ENCODE assay signal across 10 cellular contexts in genomic region chr11:18267335-18268133, GRCh38. TPM values are rescaled to one million over a fixed set of nuclear protein-coding genes. Genes with fewer than 3 reads are reported as not detected.
DNase-seq lines count a peak whose midpoint lies in the region; ATAC-seq and TF ChIP-seq lines count a peak whose summit lies in the region.
"Not testable (repeated sequence)": the region's sequence is repeated elsewhere in the genome, so short reads cannot be mapped to it uniquely, and the experiment has no call there.
"Had no signal": no experiment of that assay in that cellular context is flagged by ENCODE, and none has a peak within 500 bp of the region (broad histone marks: within the 10 kb centered on the region; RNA-seq: fewer than 3 reads in every experiment).

No MANE protein-coding gene starts in this region.

- H3K27me3 ChIP-seq in CD4-positive, CD25-positive, alpha-beta regulatory T cell (ENCODE audit: control insufficient read depth, insufficient read depth, low read length); MM.1S (replicated peaks; ENCODE audit: insufficient read depth, low read length); right lobe of liver: not testable (repeated sequence)

- H3K4me3 Mint-ChIP-seq in CD4-positive, CD25-positive, alpha-beta regulatory T cell = peak overlapping the region in 1 of 4 donors; percentile 24
- peak overlapping the region in 1 of 2 donors; percentile 49 for H3K4me3 Mint-ChIP-seq in activated T-cell treated with anti-CD3 and anti-CD28 coated beads, Interleukin-2, amount 50 U/mL, for 72 hours

- peaks cover 10% of the 10 kb centered on the region for H3K36me3 Mint-ChIP-seq in CD4-positive, CD25-positive, alpha-beta regulatory T cell
- not testable (repeated sequence) for H3K36me3 Mint-ChIP-seq in activated T-cell treated with anti-CD3 and anti-CD28 coated beads, Interleukin-2, amount 50 U/mL, for 72 hours (ENCODE audit: insufficient read depth in 2 of 2)

- not testable (repeated sequence) for H3K9me3 Mint-ChIP-seq in CD4-positive, CD25-positive, alpha-beta regulatory T cell; activated T-cell treated with anti-CD3 and anti-CD28 coated beads, Interleukin-2, amount 50 U/mL, for 72 hours

- not testable (repeated sequence) for H3K4me1 ChIP-seq in CD4-positive, CD25-positive, alpha-beta regulatory T cell (ENCODE audit: control insufficient read depth, insufficient read depth, low read length, poor library complexity, severe bottlenecking); MM.1S (ENCODE audit: low read length)
- H3K4me1 ChIP-seq in right lobe of liver = peaks cover 0 to 31% (median 7%) of the 10 kb centered on the region in 4 donors

- peak overlapping the region; percentile 45 for H3K4me2 ChIP-seq in MM.1S (ENCODE audit: low read depth, low read length)

- not testable (repeated sequence) for H3K9me3 ChIP-seq in CD4-positive, CD25-positive, alpha-beta regulatory T cell (ENCODE audit: control insufficient read depth in 2 of 2, low read length in 2 of 2); MM.1S (replicated peaks; ENCODE audit: insufficient read depth, low read length); right lobe of liver

- 24% methylated on average over 2 of the region's 10 CpGs for WGBS in right lobe of liver (ENCODE audit: insufficient coverage, low coverage, low lambda C conversion rate, missing lambda C conversion rate)

- H3K9me2 ChIP-seq in MM.1S (replicated peaks; ENCODE audit: insufficient read depth, low read length) = not testable (repeated sequence)

- H3K79me2 ChIP-seq in MM.1S (ENCODE audit: low read length) = not testable (repeated sequence)

- TF ChIP-seq CTCF in MM.1S (IDR thresholded peaks at IDR 0.05; ENCODE audit: low read length) = peak; percentile 10; the same call in 1 of the 2 replicates
- TF ChIP-seq CTCF in right lobe of liver (IDR thresholded peaks at IDR 0.05) = not testable (repeated sequence)

- H3K36me3 ChIP-seq in CD4-positive, CD25-positive, alpha-beta regulatory T cell (ENCODE audit: control insufficient read depth, insufficient read depth, low read length); MM.1S (replicated peaks; ENCODE audit: insufficient read depth, low read length); right lobe of liver: not testable (repeated sequence)

- peak; percentile 35 to 58 for ATAC-seq in CD4-positive, CD25-positive, alpha-beta regulatory T cell (ENCODE audit: low read depth in 2 of 2)
- ATAC-seq in GM18870 (IDR thresholded peaks at IDR 0.05; ENCODE audit: unreplicated experiment) (peak; percentile 53), GM21390 (IDR thresholded peaks at IDR 0.05; ENCODE audit: unreplicated experiment) (peak; percentile 54), HG02678 (IDR thresholded peaks at IDR 0.05; ENCODE audit: unreplicated experiment) (peak; percentile 67), HG03139 (IDR thresholded peaks at IDR 0.05; ENCODE audit: unreplicated experiment) (peak; percentile 54), right lobe of liver (peak; percentile 7 to 60 (median 44))
- ATAC-seq in activated T-cell treated with anti-CD3 and anti-CD28 coated beads, Interleukin-2, amount 50 U/mL, for 72 hours (replicated peaks in 1 of 2) = peak; percentile 53 to 76

- not testable (repeated sequence) for H3K4me3 ChIP-seq in CD4-positive, CD25-positive, alpha-beta regulatory T cell (ENCODE audit: low read depth, low read length); right lobe of liver
- peak overlapping the region; percentile 8; the same call in 1 of the 2 replicates for H3K4me3 ChIP-seq in MM.1S (ENCODE audit: low read length)

- H3K27me3 Mint-ChIP-seq in CD4-positive, CD25-positive, alpha-beta regulatory T cell = peaks cover 13% of the 10 kb centered on the region
- not testable (repeated sequence) for H3K27me3 Mint-ChIP-seq in activated T-cell treated with anti-CD3 and anti-CD28 coated beads, Interleukin-2, amount 50 U/mL, for 72 hours (ENCODE audit: low read depth)

- not testable (repeated sequence) for H3K27ac Mint-ChIP-seq in CD4-positive, CD25-positive, alpha-beta regulatory T cell; activated T-cell treated with anti-CD3 and anti-CD28 coated beads, Interleukin-2, amount 50 U/mL, for 72 hours

- H3F3A ChIP-seq in MM.1S (ENCODE audit: insufficient read depth, low read length) = not testable (repeated sequence)

- H4K20me1 ChIP-seq in MM.1S (ENCODE audit: insufficient read depth, low read length) = not testable (repeated sequence)

- H3K4me1 Mint-ChIP-seq in CD4-positive, CD25-positive, alpha-beta regulatory T cell = peaks cover 0 to 13% (median 6%) of the 10 kb centered on the region in 4 donors
- H3K4me1 Mint-ChIP-seq in activated T-cell treated with anti-CD3 and anti-CD28 coated beads, Interleukin-2, amount 50 U/mL, for 72 hours (ENCODE audit: low read depth) = not testable (repeated sequence)

- H3K9ac ChIP-seq in MM.1S (ENCODE audit: low read length) = not testable (repeated sequence)

- DNase-seq in CD4-positive, CD25-positive, alpha-beta regulatory T cell; activated T-cell treated with anti-CD3 and anti-CD28 coated beads, Interleukin-2, amount 50 U/mL, for 72 hours; right lobe of liver: not testable (repeated sequence)
- DNase-seq in MM.1S = peak; percentile 45

- intact Hi-C loops in right lobe of liver (cut with DNase I) = not testable (repeated sequence)

- TF ChIP-seq POLR2A in right lobe of liver (IDR thresholded peaks at IDR 0.05) = not testable (repeated sequence)

- not testable (repeated sequence) for H3K27ac ChIP-seq in CD4-positive, CD25-positive, alpha-beta regulatory T cell (ENCODE audit: insufficient read depth, low read length, poor library complexity, severe bottlenecking); right lobe of liver
- H3K27ac ChIP-seq in MM.1S (ENCODE audit: low read length) = peak overlapping the region; percentile 29; the same call in 1 of the 2 replicates

- H2AFZ ChIP-seq in MM.1S (ENCODE audit: low read length) = not testable (repeated sequence)

RNA-seq across cellular contexts. Expression of gene SAA1, which starts 1.5 kb away (rescaled TPM):
- total RNA-seq in CD4-positive, CD25-positive, alpha-beta regulatory T cell = not detected
- not detected for polyA plus RNA-seq in CD4-positive, CD25-positive, alpha-beta regulatory T cell
- not detected for total RNA-seq in activated T-cell treated with anti-CD3 and anti-CD28 coated beads, Interleukin-2, amount 50 U/mL, for 72 hours
- over 10,000 TPM in 5 of 6 experiments, 1,000 to 10,000 TPM in 1; 7,699 to 33,192 (median 12,593) TPM for total RNA-seq in right lobe of liver
- total RNA-seq: RPMI7951, temporal lobe had no signal

RNA-seq across cellular contexts. Expression of gene SAA2, which starts 19.1 kb away (rescaled TPM):
- total RNA-seq in CD4-positive, CD25-positive, alpha-beta regulatory T cell = 0.62 TPM
- polyA plus RNA-seq in CD4-positive, CD25-positive, alpha-beta regulatory T cell = under 1 TPM in 1 of 4 donors, not detected in 3; 0.20 TPM
- total RNA-seq in activated T-cell treated with anti-CD3 and anti-CD28 coated beads, Interleukin-2, amount 50 U/mL, for 72 hours = under 1 TPM in 1 of 2 donors, not detected in 1; 0.38 TPM
- over 10,000 TPM in 5 of 6 experiments, 1,000 to 10,000 TPM in 1; 3,864 to 26,600 (median 17,359) TPM for total RNA-seq in right lobe of liver
- total RNA-seq: temporal lobe had no signal

RNA-seq across cellular contexts. Expression of gene SAA4, which starts 30.9 kb away (rescaled TPM):
- not detected for total RNA-seq in CD4-positive, CD25-positive, alpha-beta regulatory T cell
- polyA plus RNA-seq in CD4-positive, CD25-positive, alpha-beta regulatory T cell = not detected
- not detected for total RNA-seq in activated T-cell treated with anti-CD3 and anti-CD28 coated beads, Interleukin-2, amount 50 U/mL, for 72 hours
- total RNA-seq in right lobe of liver = 1,000 to 10,000 TPM in 3 of 6 experiments, 100 to 1,000 TPM in 3; 798 to 1,388 (median 1,016) TPM
- total RNA-seq: RPMI7951, temporal lobe had no signal

RNA-seq across cellular contexts. Expression of gene HPS5, which starts 54.4 kb away (rescaled TPM):
- 13.0 TPM for total RNA-seq in CD4-positive, CD25-positive, alpha-beta regulatory T cell
- polyA plus RNA-seq in CD4-positive, CD25-positive, alpha-beta regulatory T cell = 10 to 100 TPM; 14.3 to 18.6 (median 15.4) TPM
- 10 to 100 TPM; 18.7 to 22.2 TPM for total RNA-seq in activated T-cell treated with anti-CD3 and anti-CD28 coated beads, Interleukin-2, amount 50 U/mL, for 72 hours
- total RNA-seq in right lobe of liver = 10 to 100 TPM; 20.2 to 87.0 (median 41.7) TPM

RNA-seq across cellular contexts. Expression of gene GTF2H1, which starts 54.8 kb away (rescaled TPM):
- total RNA-seq in CD4-positive, CD25-positive, alpha-beta regulatory T cell = 25.8 TPM
- polyA plus RNA-seq in CD4-positive, CD25-positive, alpha-beta regulatory T cell = 10 to 100 TPM; 29.2 to 32.0 (median 30.3) TPM
- total RNA-seq in activated T-cell treated with anti-CD3 and anti-CD28 coated beads, Interleukin-2, amount 50 U/mL, for 72 hours = 10 to 100 TPM; 43.5 to 47.4 TPM
- 10 to 100 TPM; 13.3 to 30.7 (median 19.7) TPM for total RNA-seq in right lobe of liver

Comparison
In these comparisons a context has a peak if more than half of its experiments do, and no peak if none do; other contexts are left out.
1. RNA of gene SAA1, which starts 1.5 kb away (total RNA-seq): 7,699 to 33,192 TPM in right lobe of liver; not detected in CD4-positive, CD25-positive, alpha-beta regulatory T cell (single experiment) and not detected in activated T-cell treated with anti-CD3 and anti-CD28 coated beads, Interleukin-2, amount 50 U/mL, for 72 hours; every median in the first group is over 1,000 times any median in the second.
2. RNA of gene SAA2, which starts 19.1 kb away (total RNA-seq): 3,864 to 26,600 TPM in right lobe of liver; 0.62 TPM in CD4-positive, CD25-positive, alpha-beta regulatory T cell (single experiment) and 0.38 TPM in activated T-cell treated with anti-CD3 and anti-CD28 coated beads, Interleukin-2, amount 50 U/mL, for 72 hours; every median in the first group is over 1,000 times any median in the second.
3. RNA of gene SAA4, which starts 30.9 kb away (total RNA-seq): 798 to 1,388 TPM in right lobe of liver; not detected in CD4-positive, CD25-positive, alpha-beta regulatory T cell (single experiment) and not detected in activated T-cell treated with anti-CD3 and anti-CD28 coated beads, Interleukin-2, amount 50 U/mL, for 72 hours; every median in the first group is over 100 times any median in the second.
4. Peak in every context shown above with its lines, with median percentiles within 50 percentile points of each other: ATAC-seq.